In the genomic region with DNA sequence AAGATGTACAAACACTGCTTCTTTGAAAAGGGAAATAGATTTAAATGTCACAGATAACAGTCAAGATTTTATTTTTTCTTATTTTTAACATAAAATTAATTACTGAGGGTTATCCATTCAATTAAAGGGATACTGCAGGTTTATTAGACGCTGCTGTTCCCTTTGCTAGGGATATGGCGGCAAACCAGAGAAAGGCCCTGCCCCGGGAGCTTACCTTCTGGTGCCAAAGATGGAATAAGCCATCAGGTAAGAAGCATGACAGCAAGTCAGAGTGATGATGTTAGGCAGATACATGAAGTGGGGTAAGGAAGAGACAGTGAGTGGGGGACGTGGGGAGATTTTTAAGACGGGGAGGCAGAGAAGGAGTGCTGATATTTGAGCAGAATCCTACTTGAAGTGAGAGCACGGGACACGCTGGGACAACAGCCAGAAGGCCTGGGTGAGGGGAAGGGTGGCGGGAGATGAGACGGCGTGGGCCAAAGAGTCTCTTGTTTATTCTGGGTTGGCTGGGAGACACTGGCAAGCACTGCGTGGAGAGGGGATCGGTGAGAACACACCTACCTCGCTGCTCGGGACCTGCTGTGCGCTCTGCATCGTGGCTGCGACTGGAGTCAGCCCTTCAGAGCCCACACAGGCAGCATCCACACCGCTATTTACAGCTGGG, we compare ENCODE assay signal across 19 cellular contexts.
"Had no signal": no experiment of that assay in that cellular context is flagged by ENCODE, and none has a peak within 500 bp of the region (broad histone marks: within the 10 kb centered on the region; RNA-seq: fewer than 3 reads in every experiment).

No MANE protein-coding gene starts in this region.

- ATAC-seq: naive thymus-derived CD4-positive, alpha-beta T cell had no signal

- H3K36me3 ChIP-seq: ovary had no signal

- H3K9me3 ChIP-seq: ovary had no signal

- H3K27ac Mint-ChIP-seq: activated B cell treated with CpG ODN at 0.5 μM for 24 hours; activated CD4-positive, alpha-beta memory T cell treated with anti-CD3 and anti-CD28 coated beads, Interleukin-2, amount 10 ng/mL, durations not matched to agents 7 days and 5 days; activated T-helper 2 cell treated with anti-CD3 and anti-CD28 coated beads, Interferon-gamma antibody, Interleukin-2, Interleukin-4, amounts not matched to agents 10 μg/mL and 5 μg/mL and 100 μg/mL, durations not matched to agents 14 hours and 24 hours and 36 hours; brain; naive thymus-derived CD4-positive, alpha-beta T cell had no signal

- FAIRE-seq: colon, kidney, TTC549 had no signal

- H3K27me3 ChIP-seq: dorsolateral prefrontal cortex, ovary, spleen had no signal

- H3K4me3 Mint-ChIP-seq: activated B cell treated with CpG ODN at 0.5 μM for 24 hours; activated CD4-positive, alpha-beta memory T cell treated with anti-CD3 and anti-CD28 coated beads, Interleukin-2, amount 10 ng/mL, durations not matched to agents 7 days and 5 days; brain; naive thymus-derived CD4-positive, alpha-beta T cell had no signal

- H3K4me3 ChIP-seq: dorsolateral prefrontal cortex, ovary, spleen had no signal

- DNase-seq: activated B cell treated with CpG ODN at 0.5 μM for 24 hours; activated CD4-positive, alpha-beta memory T cell treated with anti-CD3 and anti-CD28 coated beads, Interleukin-2, amount 10 ng/mL, durations not matched to agents 7 days and 5 days; activated CD4-positive, alpha-beta T cell treated with anti-CD3 and anti-CD28 coated beads for 48 hours; activated naive CD4-positive, alpha-beta T cell treated with Interleukin-2 at 50 U/mL for 16 hours; activated T-cell treated with anti-CD3 and anti-CD28 coated beads, Interleukin-2, amount 50 U/mL, for 1 hour; central memory CD4-positive, alpha-beta T cell; dorsolateral prefrontal cortex; kidney; mesenchymal stem cell; naive thymus-derived CD4-positive, alpha-beta T cell; ovary; spleen; stimulated activated CD4-positive, alpha-beta T cell treated with anti-CD3 and anti-CD28 coated beads, Interleukin-4, amount 100 ng/mL, for 4 hours; stimulated activated naive CD4-positive, alpha-beta T cell; T-helper 2 cell had no signal

- H3K4me1 ChIP-seq: spleen had no signal

- H3K36me3 Mint-ChIP-seq: brain; naive thymus-derived CD4-positive, alpha-beta T cell had no signal

- H3K4me1 Mint-ChIP-seq: activated B cell treated with CpG ODN at 0.5 μM for 24 hours; activated CD4-positive, alpha-beta memory T cell treated with anti-CD3 and anti-CD28 coated beads, Interleukin-2, amount 10 ng/mL, durations not matched to agents 7 days and 5 days; brain; naive thymus-derived CD4-positive, alpha-beta T cell had no signal

- H3K27ac ChIP-seq: dorsolateral prefrontal cortex, ovary, spleen had no signal

- H3K27me3 Mint-ChIP-seq: activated B cell treated with CpG ODN at 0.5 μM for 24 hours; activated CD4-positive, alpha-beta memory T cell treated with anti-CD3 and anti-CD28 coated beads, Interleukin-2, amount 10 ng/mL, durations not matched to agents 7 days and 5 days; naive thymus-derived CD4-positive, alpha-beta T cell had no signal
